22 cellular contexts compared by ENCODE assay signal in the genomic region with DNA sequence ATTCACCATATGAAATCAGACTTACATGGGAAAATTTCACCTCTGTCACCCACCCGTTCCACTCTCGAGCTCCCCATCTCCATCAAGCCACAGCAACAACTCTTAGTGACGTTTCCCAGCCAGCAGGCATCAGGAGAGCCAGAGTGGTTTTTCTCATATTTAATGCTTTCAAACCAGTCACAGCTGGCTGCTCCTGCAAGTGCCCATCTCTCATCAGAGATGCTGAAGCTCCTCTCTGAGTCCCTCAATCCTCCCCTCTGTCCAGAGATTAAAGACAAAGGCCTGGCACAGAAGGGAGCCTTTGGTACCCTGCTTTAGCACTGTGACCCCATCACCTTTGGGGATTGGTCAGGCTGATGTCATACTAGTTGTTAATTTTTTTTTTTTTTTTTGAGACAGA.
"Had no signal": no experiment of that assay in that cellular context is flagged by ENCODE, and none has a peak within 500 bp of the region (broad histone marks: within the 10 kb centered on the region; RNA-seq: fewer than 3 reads in every experiment).

No MANE protein-coding gene starts in this region.

- H3K4me3 Mint-ChIP-seq: brain; dendritic cell treated with granulocyte-macrophage colony-stimulating factor and Interleukin-4, amounts not matched to agents 40 ng/mL and 50 ng/mL, for 4 days; nephron progenitor cell; stimulated activated naive CD8-positive, alpha-beta T cell treated with anti-CD3 and anti-CD28 coated beads, Interleukin-15, Interleukin-2, amounts not matched to agents 100 ng/mL and 50 ng/mL, for 24 hours had no signal

- ATAC-seq: left colon, pancreas, psoas muscle had no signal

- H3K4me1 ChIP-seq: pancreas, psoas muscle, right atrium auricular region, thyroid gland had no signal

- H3K9me3 ChIP-seq: mucosa of descending colon, pancreas, psoas muscle, right atrium auricular region, thyroid gland had no signal

- H3K27ac Mint-ChIP-seq: activated T-helper 1 cell treated with anti-CD3 and anti-CD28 coated beads, Interleukin-12 subunit alpha, Interleukin-12 subunit beta, Interleukin-2, Interleukin-4 antibody, amounts not matched to agents 30 ng/mL and 10 ng/mL and 1 ng/mL, durations not matched to agents 14 hours and 24 hours and 36 hours; brain; dendritic cell treated with granulocyte-macrophage colony-stimulating factor and Interleukin-4, amounts not matched to agents 40 ng/mL and 50 ng/mL, for 4 days; nephron progenitor cell; stimulated activated naive CD8-positive, alpha-beta T cell treated with anti-CD3 and anti-CD28 coated beads, Interleukin-15, Interleukin-2, amounts not matched to agents 100 ng/mL and 50 ng/mL, for 24 hours had no signal

- DNase-seq: activated CD4-positive, CD25-positive, alpha-beta regulatory T cell treated with anti-CD3 and anti-CD28 coated beads, Interleukin-2, amount 50 U/mL, for 72 hours; anterior cingulate cortex; caudate nucleus; effector CD4-positive, alpha-beta T cell; foreskin fibroblast; left colon; mesenchymal stem cell; mucosa of descending colon; nephron progenitor cell; pancreas; psoas muscle; stimulated activated CD4-positive, alpha-beta T cell treated with anti-CD3 and anti-CD28 coated beads, Interleukin-12 subunit alpha, Interleukin-12 subunit beta, amount 100 ng/mL, for 4 hours; stimulated activated CD4-positive, alpha-beta T cell treated with anti-CD3 and anti-CD28 coated beads, Interleukin-4, amount 100 ng/mL, for 4 hours; substantia nigra; SW 1271; thyroid gland had no signal

- H3K4me3 ChIP-seq: mucosa of descending colon, pancreas, psoas muscle, right atrium auricular region, thyroid gland had no signal

- H3K27me3 ChIP-seq: pancreas, right atrium auricular region, thyroid gland had no signal

- H3K36me3 ChIP-seq: pancreas, right atrium auricular region, thyroid gland had no signal

- H3K27me3 Mint-ChIP-seq: brain; dendritic cell treated with granulocyte-macrophage colony-stimulating factor and Interleukin-4, amounts not matched to agents 40 ng/mL and 50 ng/mL, for 4 days; stimulated activated naive CD8-positive, alpha-beta T cell treated with anti-CD3 and anti-CD28 coated beads, Interleukin-15, Interleukin-2, amounts not matched to agents 100 ng/mL and 50 ng/mL, for 24 hours had no signal

- H3K27ac ChIP-seq: pancreas, psoas muscle, right atrium auricular region, thyroid gland, VCaP had no signal
